ENCODE assay signal across 8 cellular contexts in genomic region chr3:31531465-31531991, GRCh38. TPM values are rescaled to one million over a fixed set of nuclear protein-coding genes. Genes with fewer than 3 reads are reported as not detected.
DNase-seq lines count a peak whose midpoint lies in the region; ATAC-seq and TF ChIP-seq lines count a peak whose summit lies in the region.

No MANE protein-coding gene starts in this region.

- no peaks in the 10 kb centered on the region for H3K36me3 ChIP-seq in psoas muscle (ENCODE audit: insufficient read depth in 1 of 2, low read depth in 1 of 2)

- peaks cover 22% of the 10 kb centered on the region for H3K4me1 ChIP-seq in psoas muscle

- no peaks in the 10 kb centered on the region for H3K27me3 ChIP-seq in psoas muscle (ENCODE audit: insufficient read depth in 3 of 3, low read length in 2 of 3)

- ATAC-seq in psoas muscle (no peak), GM18907 (IDR thresholded peaks at IDR 0.05; ENCODE audit: unreplicated experiment) (no peak)
- ATAC-seq in activated CD4-positive, CD25-positive, alpha-beta regulatory T cell treated with anti-CD3 and anti-CD28 coated beads, Interleukin-2, amount 50 U/mL, for 24 hours: no peak

- 1% methylated on average over 31 of the region's 31 CpGs for WGBS in psoas muscle, 3 donors

- H3K9me3 ChIP-seq in psoas muscle: no peaks in the 10 kb centered on the region

- TF ChIP-seq POLR2A in erythroblast (IDR thresholded peaks at IDR 0.05; ENCODE audit: low read length): no peak

- H3K4me3 ChIP-seq in psoas muscle: peak overlapping the region; percentile 88

- TF ChIP-seq CTCF in psoas muscle (IDR thresholded peaks at IDR 0.05): no peak

- intact Hi-C loops in psoas muscle (cut with DNase I): loop anchor here (5.0 to 10.0 kb wide), 3 partner anchors 46 to 767 kb away; no protein-coding TSS in a partner anchor

- DNase-seq in NCI-H526 treated with DMSO at 0.1 percent for 48 hours (lab: John Stamatoyannopoulos, UW) (peak; percentile 61), NCI-H526 (lab: John Stamatoyannopoulos, UW) (no peak), RPMI7951 (ENCODE audit: low read depth) (peak; percentile 17), erythroblast (lab: John Stamatoyannopoulos, UW) (peak; percentile 67 to 80), psoas muscle (no peak), NCI-H446 treated with DMSO at 0.1 percent for 48 hours (lab: John Stamatoyannopoulos, UW) (no peak)

- peak overlapping the region; percentile 99 for H3K27ac ChIP-seq in psoas muscle

RNA-seq across cellular contexts. Expression of gene STT3B, which starts 1.2 kb away (rescaled TPM):
- total RNA-seq in RPMI7951 (2014; rRNA removed; shearing (Covaris generic)): 175 and 186 TPM in 2 replicates
- 10 to 100 TPM; 56.6 to 95.5 (median 60.6) TPM for total RNA-seq in psoas muscle
- 10 to 100 TPM; 33.8 to 61.3 (median 36.4) TPM for polyA plus RNA-seq in psoas muscle

Comparison
In these comparisons a context has a peak if more than half of its experiments do, and no peak if none do; other contexts are left out.
1. DNase-seq: peak in NCI-H526 treated with DMSO at 0.1 percent for 48 hours (single experiment), RPMI7951 (single experiment) and erythroblast (2 of 2); none in NCI-H526 (0 of 2), psoas muscle (0 of 2) and NCI-H446 treated with DMSO at 0.1 percent for 48 hours (single experiment).